In the genomic region with DNA sequence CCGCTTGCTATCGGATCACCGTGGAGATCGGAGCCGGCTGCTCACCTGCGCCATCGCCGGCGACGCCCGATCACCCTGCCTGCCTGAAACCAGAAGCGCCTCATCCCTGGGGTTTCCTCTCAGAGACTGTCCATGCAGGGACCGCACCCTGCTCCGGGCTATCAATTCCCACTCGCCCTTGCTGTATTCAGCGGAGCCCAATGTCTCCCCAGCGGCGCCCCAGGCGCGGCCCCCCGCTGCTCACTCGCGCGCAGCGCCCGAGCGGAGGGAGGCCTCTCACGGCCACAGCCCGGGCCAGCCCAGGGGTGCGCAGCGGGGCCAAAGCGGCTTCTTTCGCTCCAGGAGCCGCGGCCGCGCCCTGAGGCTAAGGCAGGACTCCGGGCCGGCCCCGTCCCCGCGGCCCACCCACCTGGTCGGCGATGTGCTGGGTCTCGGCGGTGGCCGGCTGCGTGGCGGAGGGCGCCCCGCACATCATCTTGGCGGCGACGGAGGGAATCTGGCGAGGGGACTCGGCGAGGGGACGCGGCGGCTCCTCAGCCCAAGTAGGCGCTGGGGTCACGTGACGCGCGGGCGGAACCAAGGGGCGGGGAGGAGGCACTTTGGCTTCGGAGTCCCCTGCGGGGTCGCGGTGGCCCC, we compare ENCODE assay signal across 8 cellular contexts. TPM values are rescaled to one million over a fixed set of nuclear protein-coding genes. Genes with fewer than 3 reads are reported as not detected.
A peak's percentile ranks its signal among the peaks of the same experiment; 100 is the strongest.
DNase-seq lines count a peak whose midpoint lies in the region; ATAC-seq and TF ChIP-seq lines count a peak whose summit lies in the region.

A gene with protein sequence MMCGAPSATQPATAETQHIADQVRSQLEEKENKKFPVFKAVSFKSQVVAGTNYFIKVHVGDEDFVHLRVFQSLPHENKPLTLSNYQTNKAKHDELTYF (minus strand): TSS at position 514 of the 636 bp plus-strand sequence. CDS start 39 bp downstream, at position 475.

- H3K79me2 ChIP-seq in ACC112 (ENCODE audit: control insufficient read depth, insufficient read depth, low read length, unreplicated experiment), result peaks cover 11% of the 10 kb centered on the region

- no peaks in the 10 kb centered on the region for H3K27me3 Mint-ChIP-seq in activated CD8-positive, alpha-beta memory T cell treated with anti-CD3 and anti-CD28 coated beads, Interleukin-2, amount 10 ng/mL, durations not matched to agents 7 days and 5 days

- H3K9ac ChIP-seq in endocrine pancreas (ENCODE audit: control insufficient read depth, insufficient read depth, low read length), result peak within 1 kb of the TSS; percentile 27

- H3K27me3 ChIP-seq in ACC112 (ENCODE audit: insufficient read depth, low read length) (no peaks in the 10 kb centered on the region), endocrine pancreas (ENCODE audit: control insufficient read depth, insufficient read depth, low read length) (no peaks in the 10 kb centered on the region)

- peak; percentile 69 for ATAC-seq in HG03159 (IDR thresholded peaks at IDR 0.05; ENCODE audit: unreplicated experiment)
- peak; percentile 81 for ATAC-seq in activated CD8-positive, alpha-beta memory T cell treated with anti-CD3 and anti-CD28 coated beads, Interleukin-2, amount 10 ng/mL, durations not matched to agents 7 days and 5 days

- H3K4me3 ChIP-seq in ACC112 (ENCODE audit: low read depth, low read length) (peak within 1 kb of the TSS; percentile 83), endocrine pancreas (ENCODE audit: control insufficient read depth, insufficient read depth, low read length) (peak within 1 kb of the TSS; percentile 62), mesodermal cell (ENCODE audit: extremely low read depth, insufficient read depth, low read length, poor library complexity, severe bottlenecking) (peak within 1 kb of the TSS; percentile 89)

- peak within 1 kb of the TSS; percentile 51; the same call in 1 of the 2 replicates for H3K27ac ChIP-seq in ACC112 (ENCODE audit: low read depth, low read length)
- H3K27ac ChIP-seq in mesodermal cell (ENCODE audit: low read depth, low read length, severe bottlenecking), result peak within 1 kb of the TSS; percentile 80

- H3K4me3 Mint-ChIP-seq in activated CD8-positive, alpha-beta memory T cell treated with anti-CD3 and anti-CD28 coated beads, Interleukin-2, amount 10 ng/mL, durations not matched to agents 7 days and 5 days, result peak within 1 kb of the TSS; percentile 88

- peak; percentile 39 for DNase-seq in NCI-H82 treated with DMSO at 0.1 percent for 48 hours (lab: John Stamatoyannopoulos, UW; ENCODE audit: unreplicated experiment)
- peak; percentile 91 for DNase-seq in activated CD8-positive, alpha-beta memory T cell treated with anti-CD3 and anti-CD28 coated beads, Interleukin-2, amount 10 ng/mL, durations not matched to agents 7 days and 5 days
- DNase-seq in stimulated activated CD8-positive, alpha-beta memory T cell treated with anti-CD3 and anti-CD28 coated beads, Interleukin-15, amount 100 ng/mL, for 4 hours (ENCODE audit: low read depth in 2 of 2), result peak; percentile 64 to 74

- WGBS in mesodermal cell (ENCODE audit: insufficient coverage in 2 of 2), 2 experiments, result 1% methylated on average over 45 to 71 of the region's 71 CpGs

- CTCF ChIA-PET in activated CD8-positive, alpha-beta memory T cell treated with anti-CD3 and anti-CD28 coated beads, Interleukin-2, amount 10 ng/mL, durations not matched to agents 7 days and 5 days (lab: Charles Lee), result no interaction called here

- H3K9me3 ChIP-seq in endocrine pancreas (ENCODE audit: control insufficient read depth, low read length), result no peaks in the 10 kb centered on the region
- H3K9me3 ChIP-seq in mesodermal cell (ENCODE audit: control insufficient read depth, low read length), result no peaks in the 10 kb centered on the region

- H3K4me1 Mint-ChIP-seq in activated CD8-positive, alpha-beta memory T cell treated with anti-CD3 and anti-CD28 coated beads, Interleukin-2, amount 10 ng/mL, durations not matched to agents 7 days and 5 days, result peaks cover 51% of the 10 kb centered on the region

- H3K27ac Mint-ChIP-seq in activated CD8-positive, alpha-beta memory T cell treated with anti-CD3 and anti-CD28 coated beads, Interleukin-2, amount 10 ng/mL, durations not matched to agents 7 days and 5 days, result peak within 1 kb of the TSS; percentile 76

- 0 out of 2 replicates have a peak, but pooled peaks cover 6% of the 10 kb centered on the region for H3K36me3 ChIP-seq in ACC112 (ENCODE audit: insufficient read depth, low read length)
- H3K36me3 ChIP-seq in endocrine pancreas (ENCODE audit: control insufficient read depth, insufficient read depth, low read length), result peaks cover 4% of the 10 kb centered on the region
- peaks cover 25% of the 10 kb centered on the region for H3K36me3 ChIP-seq in mesodermal cell (ENCODE audit: control insufficient read depth, insufficient read depth, low read length)

- H3K36me3 Mint-ChIP-seq in activated CD8-positive, alpha-beta memory T cell treated with anti-CD3 and anti-CD28 coated beads, Interleukin-2, amount 10 ng/mL, durations not matched to agents 7 days and 5 days, result peaks cover 19% of the 10 kb centered on the region

- no peaks in the 10 kb centered on the region for H3K9me3 Mint-ChIP-seq in activated CD8-positive, alpha-beta memory T cell treated with anti-CD3 and anti-CD28 coated beads, Interleukin-2, amount 10 ng/mL, durations not matched to agents 7 days and 5 days (ENCODE audit: low read depth)

- H2AFZ ChIP-seq in ACC112 (ENCODE audit: low read length, unreplicated experiment), result peak within 1 kb of the TSS; percentile 80

- peak; percentile 72 for TF ChIP-seq POLR2A in GM18526 (IDR thresholded peaks at IDR 0.05; ENCODE audit: extremely low read depth, insufficient read length)

- no peaks in the 10 kb centered on the region for H3K4me1 ChIP-seq in ACC112 (ENCODE audit: control insufficient read depth, insufficient read depth, low read length, unreplicated experiment)
- H3K4me1 ChIP-seq in endocrine pancreas (ENCODE audit: control insufficient read depth, insufficient read depth, low read length), result no peaks in the 10 kb centered on the region
- H3K4me1 ChIP-seq in mesodermal cell (ENCODE audit: control insufficient read depth, insufficient read depth, low read length, poor library complexity, severe bottlenecking), result peaks cover 4% of the 10 kb centered on the region

RNA-seq across cellular contexts. Expression of the gene that starts here (rescaled TPM):
- total RNA-seq in activated CD8-positive, alpha-beta memory T cell treated with anti-CD3 and anti-CD28 coated beads, Interleukin-2, amount 10 ng/mL, durations not matched to agents 7 days and 5 days, result 10 to 100 TPM; 44.2 to 47.4 TPM
- polyA plus RNA-seq in mesodermal cell (2013, experiment 1 of 2), result 51.1 TPM
- 45.0 TPM for polyA plus RNA-seq in mesodermal cell (2013, experiment 2 of 2)

Comparison
In these comparisons a context has a peak if more than half of its experiments do, and no peak if none do; other contexts are left out.
1. Peak in every context shown above with its lines: DNase-seq, ATAC-seq, H3K4me3 ChIP-seq and H3K27ac ChIP-seq.
2. DNase-seq: peak in every context shown above with its lines; median percentile 91 in activated CD8-positive, alpha-beta memory T cell treated with anti-CD3 and anti-CD28 coated beads, Interleukin-2, amount 10 ng/mL, durations not matched to agents 7 days and 5 days; 69 in stimulated activated CD8-positive, alpha-beta memory T cell treated with anti-CD3 and anti-CD28 coated beads, Interleukin-15, amount 100 ng/mL, for 4 hours; 39 in NCI-H82 treated with DMSO at 0.1 percent for 48 hours.